Comparison of ENCODE assay signal across 21 cellular contexts in the genomic region with DNA sequence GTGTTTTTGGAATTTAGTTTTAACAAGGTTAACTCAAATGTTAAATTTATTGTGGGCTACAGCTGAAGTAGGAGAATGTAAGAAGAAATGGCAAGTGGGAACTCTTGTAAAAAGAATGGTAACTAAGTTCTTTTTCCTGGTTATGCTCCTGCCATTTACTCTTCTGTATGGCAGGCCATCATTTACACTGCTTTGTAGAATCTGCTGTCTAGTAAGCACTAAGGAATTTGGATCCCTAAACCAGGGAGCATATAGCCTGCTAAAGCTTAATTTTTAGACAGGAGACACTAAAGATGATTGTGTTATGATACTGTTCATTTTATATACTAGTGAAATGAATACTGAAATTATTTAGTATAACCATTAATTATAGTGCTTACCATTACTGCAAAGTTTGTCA.
DNase-seq lines count a peak whose midpoint lies in the region; ATAC-seq, FAIRE-seq and TF ChIP-seq lines count a peak whose summit lies in the region.
"Had no signal": no experiment of that assay in that cellular context is flagged by ENCODE, and none has a peak within 500 bp of the region (broad histone marks: within the 10 kb centered on the region; RNA-seq: fewer than 3 reads in every experiment).

No MANE protein-coding gene starts in this region.

- no peak for ATAC-seq in GM18517 (IDR thresholded peaks at IDR 0.05; ENCODE audit: unreplicated experiment)
- no peak for ATAC-seq in GM18868 (IDR thresholded peaks at IDR 0.05; ENCODE audit: unreplicated experiment)
- ATAC-seq in GM21786 (IDR thresholded peaks at IDR 0.05; ENCODE audit: unreplicated experiment), result no peak
- ATAC-seq: T-helper 17 cell had no signal

- DNase-seq in ACHN (peak; percentile 19), NCI-H226 (peak; percentile 13), caudate nucleus (lab: John Stamatoyannopoulos, UW) (no peak), keratinocyte (ENCODE audit: low read depth, low spot score) (no peak), midbrain (lab: John Stamatoyannopoulos, UW) (no peak)
- DNase-seq: amniotic stem cell; CD4-positive, alpha-beta T cell; DMS79 treated with DMSO at 0.1 percent for 48 hours; head of caudate nucleus; MG63; NCI-H1694; NCI-H446; T-helper 17 cell had no signal

- peak overlapping the region; percentile 33 for H3K4me2 ChIP-seq in keratinocyte (ENCODE audit: control insufficient read depth, extremely low read depth, insufficient read depth, low read depth, low read length)
- H3K4me2 ChIP-seq: neural progenitor cell had no signal

- peaks cover 11% of the 10 kb centered on the region for H3K79me2 ChIP-seq in keratinocyte (ENCODE audit: control insufficient read depth, insufficient read depth, low read length)

- in situ Hi-C loops in ACHN (cut with HindIII; ENCODE audit: low pct_ligation_motif_present, low pct_unique_long_range_greater_than_20kb, low sequenced_read_pairs), result no loop called here

- H3K27me3 ChIP-seq in keratinocyte (ENCODE audit: control insufficient read depth, extremely low read depth, insufficient read depth, low read length), result no peaks in the 10 kb centered on the region
- H3K27me3 ChIP-seq: MG63, neural progenitor cell, right atrium auricular region had no signal

- no peaks in the 10 kb centered on the region for H4K20me1 ChIP-seq in keratinocyte (ENCODE audit: control insufficient read depth, extremely low read depth, insufficient read depth, low read length)

- H3K9me3 ChIP-seq in keratinocyte (ENCODE audit: control insufficient read depth, low read depth, low read length), result no peaks in the 10 kb centered on the region
- H3K9me3 ChIP-seq: MG63, right atrium auricular region had no signal

- H3K4me1 ChIP-seq in keratinocyte (ENCODE audit: control insufficient read depth, extremely low read depth, insufficient read depth, low read length), result peaks cover 32% of the 10 kb centered on the region

- H3K4me3 ChIP-seq in keratinocyte (ENCODE audit: control insufficient read depth in 2 of 3, extremely low read depth in 1 of 3, insufficient read depth in 2 of 3, low read depth in 1 of 3, low read length in 3 of 3), result no peak overlapping the region
- H3K4me3 ChIP-seq: MG63, neural progenitor cell, right atrium auricular region had no signal

- FAIRE-seq in keratinocyte (lab: Jason Lieb, UNC), result peak; percentile 9
- FAIRE-seq: islet of Langerhans, urothelium cell line had no signal

- dilution Hi-C loops in keratinocyte (cut with MboI; ENCODE audit: extremely low pct_ligation_motif_present, low sequenced_read_pairs), result no loop called here

- H3K27ac ChIP-seq in caudate nucleus (ENCODE audit: low read depth, low read length), result peak overlapping the region; percentile 14
- no peak overlapping the region for H3K27ac ChIP-seq in keratinocyte (ENCODE audit: control insufficient read depth, insufficient read depth, low read length)
- H3K27ac ChIP-seq: epithelial cell of prostate, neural progenitor cell, right atrium auricular region had no signal

- no peak overlapping the region for H2AFZ ChIP-seq in keratinocyte (ENCODE audit: control insufficient read depth, low read length)
- H2AFZ ChIP-seq: neural progenitor cell had no signal

- no peaks in the 10 kb centered on the region for H3K36me3 ChIP-seq in keratinocyte (ENCODE audit: control insufficient read depth in 2 of 2, extremely low read depth in 1 of 2, insufficient read depth in 2 of 2, low read length in 2 of 2)
- H3K36me3 ChIP-seq: neural progenitor cell, right atrium auricular region had no signal

- no peak for TF ChIP-seq CTCF in keratinocyte (optimal IDR thresholded peaks at IDR 0.05 in 1 of 3, IDR thresholded peaks at IDR 0.05 in 1 of 3, conservative IDR thresholded peaks at IDR 0.05 in 1 of 3; ENCODE audit: extremely low read depth in 1 of 3, insufficient read depth in 2 of 3, low read length in 3 of 3)

- H3K9me1 ChIP-seq in keratinocyte (ENCODE audit: control insufficient read depth, extremely low read depth, insufficient read depth, low read length), result no peaks in the 10 kb centered on the region

- no peak overlapping the region for H3K9ac ChIP-seq in keratinocyte (ENCODE audit: control insufficient read depth, extremely low read depth, insufficient read depth, low read length)
- H3K9ac ChIP-seq: neural progenitor cell had no signal

Comparison
In these comparisons a context has a peak if more than half of its experiments do, and no peak if none do; other contexts are left out.
1. DNase-seq: peak in ACHN (single experiment) and NCI-H226 (single experiment); none in caudate nucleus (0 of 61), keratinocyte (single experiment) and midbrain (single experiment).